1 cellular context compared by ENCODE assay signal in the genomic region with DNA sequence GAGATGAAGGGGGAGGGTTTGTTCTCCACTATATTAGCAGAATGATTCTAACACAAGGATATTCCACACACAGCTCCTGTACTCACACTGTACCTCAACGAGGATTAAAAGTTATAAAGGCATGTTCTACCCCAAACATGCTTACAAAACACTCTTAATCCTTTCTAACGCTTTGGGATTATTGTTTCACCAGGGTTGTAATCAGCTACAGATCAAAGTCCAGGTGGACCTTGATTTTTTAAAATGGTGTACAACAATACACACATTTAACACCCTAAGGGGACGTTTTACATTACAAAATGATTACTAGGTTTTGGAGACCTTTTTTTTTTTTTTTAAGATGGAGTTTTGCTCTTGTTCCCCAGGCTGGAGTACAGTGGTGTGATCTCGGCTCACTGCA.
TF ChIP-seq lines count a peak whose summit lies in the region.

No MANE protein-coding gene starts in this region.

TF ChIP-seq in GM23338, 12 proteins besides CTCF, POLR2A, EP300 and RAD21 (continued from another document):
- TF ChIP-seq ZNF462 (CRISPR knock-in tag; IDR thresholded peaks at IDR 0.05) (no peak), CREB1 (CRISPR knock-in tag; IDR thresholded peaks at IDR 0.05; ENCODE audit: low read depth) (no peak), JUNB (IDR thresholded peaks at IDR 0.05; ENCODE audit: unreplicated experiment) (no peak), EZH2 (IDR thresholded peaks at IDR 0.05; ENCODE audit: low read depth, unreplicated experiment) (no peak), ZNF114 (CRISPR knock-in tag; IDR thresholded peaks at IDR 0.05) (no peak), ETS1 (IDR thresholded peaks at IDR 0.05) (no peak), ZNF331 (CRISPR knock-in tag; IDR thresholded peaks at IDR 0.05; ENCODE audit: low read depth) (no peak), POLR2AphosphoS5 (IDR thresholded peaks at IDR 0.05; ENCODE audit: low read depth) (no peak), EZH2phosphoT487 (IDR thresholded peaks at IDR 0.05; ENCODE audit: unreplicated experiment) (no peak), STAT1 (IDR thresholded peaks at IDR 0.05; ENCODE audit: unreplicated experiment) (no peak)
- TF ChIP-seq, protein P1, sequence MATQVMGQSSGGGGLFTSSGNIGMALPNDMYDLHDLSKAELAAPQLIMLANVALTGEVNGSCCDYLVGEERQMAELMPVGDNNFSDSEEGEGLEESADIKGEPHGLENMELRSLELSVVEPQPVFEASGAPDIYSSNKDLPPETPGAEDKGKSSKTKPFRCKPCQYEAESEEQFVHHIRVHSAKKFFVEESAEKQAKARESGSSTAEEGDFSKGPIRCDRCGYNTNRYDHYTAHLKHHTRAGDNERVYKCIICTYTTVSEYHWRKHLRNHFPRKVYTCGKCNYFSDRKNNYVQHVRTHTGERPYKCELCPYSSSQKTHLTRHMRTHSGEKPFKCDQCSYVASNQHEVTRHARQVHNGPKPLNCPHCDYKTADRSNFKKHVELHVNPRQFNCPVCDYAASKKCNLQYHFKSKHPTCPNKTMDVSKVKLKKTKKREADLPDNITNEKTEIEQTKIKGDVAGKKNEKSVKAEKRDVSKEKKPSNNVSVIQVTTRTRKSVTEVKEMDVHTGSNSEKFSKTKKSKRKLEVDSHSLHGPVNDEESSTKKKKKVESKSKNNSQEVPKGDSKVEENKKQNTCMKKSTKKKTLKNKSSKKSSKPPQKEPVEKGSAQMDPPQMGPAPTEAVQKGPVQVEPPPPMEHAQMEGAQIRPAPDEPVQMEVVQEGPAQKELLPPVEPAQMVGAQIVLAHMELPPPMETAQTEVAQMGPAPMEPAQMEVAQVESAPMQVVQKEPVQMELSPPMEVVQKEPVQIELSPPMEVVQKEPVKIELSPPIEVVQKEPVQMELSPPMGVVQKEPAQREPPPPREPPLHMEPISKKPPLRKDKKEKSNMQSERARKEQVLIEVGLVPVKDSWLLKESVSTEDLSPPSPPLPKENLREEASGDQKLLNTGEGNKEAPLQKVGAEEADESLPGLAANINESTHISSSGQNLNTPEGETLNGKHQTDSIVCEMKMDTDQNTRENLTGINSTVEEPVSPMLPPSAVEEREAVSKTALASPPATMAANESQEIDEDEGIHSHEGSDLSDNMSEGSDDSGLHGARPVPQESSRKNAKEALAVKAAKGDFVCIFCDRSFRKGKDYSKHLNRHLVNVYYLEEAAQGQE (IDR thresholded peaks at IDR 0.05; ENCODE audit: unreplicated experiment): no peak
